In the genomic region with DNA sequence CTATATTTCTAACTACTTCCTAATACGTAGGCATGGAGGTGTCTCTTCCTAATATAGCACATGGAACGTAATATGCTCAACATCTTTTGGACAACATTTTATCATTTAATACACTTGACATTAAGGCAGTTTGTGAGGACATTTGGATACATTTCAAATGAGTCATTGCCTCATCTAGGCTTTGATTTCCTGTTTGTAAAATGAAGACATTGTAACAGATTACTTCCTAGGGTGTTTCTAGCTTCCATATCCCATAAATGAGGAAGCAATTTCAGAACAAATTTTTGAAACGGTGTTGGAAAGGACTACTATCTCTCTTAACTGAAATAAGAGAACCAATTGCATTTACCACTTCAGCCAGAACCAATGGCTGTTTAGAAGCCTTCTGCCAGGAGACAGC, we compare ENCODE assay signal across 1 cellular context.
TF ChIP-seq lines count a peak whose summit lies in the region.

No MANE protein-coding gene starts in this region.

TF ChIP-seq in IMR-90, 13 proteins besides CTCF, POLR2A, EP300 and RAD21 (continued from another document):
- TF ChIP-seq, protein P1, sequence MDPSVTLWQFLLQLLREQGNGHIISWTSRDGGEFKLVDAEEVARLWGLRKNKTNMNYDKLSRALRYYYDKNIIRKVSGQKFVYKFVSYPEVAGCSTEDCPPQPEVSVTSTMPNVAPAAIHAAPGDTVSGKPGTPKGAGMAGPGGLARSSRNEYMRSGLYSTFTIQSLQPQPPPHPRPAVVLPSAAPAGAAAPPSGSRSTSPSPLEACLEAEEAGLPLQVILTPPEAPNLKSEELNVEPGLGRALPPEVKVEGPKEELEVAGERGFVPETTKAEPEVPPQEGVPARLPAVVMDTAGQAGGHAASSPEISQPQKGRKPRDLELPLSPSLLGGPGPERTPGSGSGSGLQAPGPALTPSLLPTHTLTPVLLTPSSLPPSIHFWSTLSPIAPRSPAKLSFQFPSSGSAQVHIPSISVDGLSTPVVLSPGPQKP (IDR thresholded peaks at IDR 0.05; ENCODE audit: borderline replicate concordance, low read depth, low read length): no peak
- TF ChIP-seq RFX5 (IDR thresholded peaks at IDR 0.05; ENCODE audit: low read depth, low read length): no peak
- TF ChIP-seq BHLHE40 (IDR thresholded peaks at IDR 0.05; ENCODE audit: low read depth, low read length): no peak
- no peak for TF ChIP-seq RCOR1 (IDR thresholded peaks at IDR 0.05; ENCODE audit: insufficient replicate concordance, low read length)
- TF ChIP-seq, protein P2, sequence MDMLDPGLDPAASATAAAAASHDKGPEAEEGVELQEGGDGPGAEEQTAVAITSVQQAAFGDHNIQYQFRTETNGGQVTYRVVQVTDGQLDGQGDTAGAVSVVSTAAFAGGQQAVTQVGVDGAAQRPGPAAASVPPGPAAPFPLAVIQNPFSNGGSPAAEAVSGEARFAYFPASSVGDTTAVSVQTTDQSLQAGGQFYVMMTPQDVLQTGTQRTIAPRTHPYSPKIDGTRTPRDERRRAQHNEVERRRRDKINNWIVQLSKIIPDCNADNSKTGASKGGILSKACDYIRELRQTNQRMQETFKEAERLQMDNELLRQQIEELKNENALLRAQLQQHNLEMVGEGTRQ (IDR thresholded peaks at IDR 0.05; ENCODE audit: low read depth, low read length): no peak
